10 cellular contexts compared by ENCODE assay signal in genomic region chr5:172658869-172659513, GRCh38. TPM values are rescaled to one million over a fixed set of nuclear protein-coding genes. Genes with fewer than 3 reads are reported as not detected.
DNase-seq lines count a peak whose midpoint lies in the region; ATAC-seq and TF ChIP-seq lines count a peak whose summit lies in the region.
"Had no signal": no experiment of that assay in that cellular context is flagged by ENCODE, and none has a peak within 500 bp of the region (broad histone marks: within the 10 kb centered on the region; RNA-seq: fewer than 3 reads in every experiment).

No MANE protein-coding gene starts in this region.

- H3K27ac ChIP-seq in Peyer's patch (peak overlapping the region; percentile 58 to 88 (median 82)), fibroblast of lung (ENCODE audit: insufficient read depth, low read length) (peak overlapping the region; percentile 93)

- H3K79me2 ChIP-seq in fibroblast of lung (ENCODE audit: control insufficient read depth, insufficient read depth, low read length) = peaks cover 4% of the 10 kb centered on the region

- H3K27me3 ChIP-seq in Peyer's patch (no peaks in the 10 kb centered on the region), fibroblast of lung (ENCODE audit: control insufficient read depth, insufficient read depth, low read length) (no peaks in the 10 kb centered on the region)

- no peak overlapping the region for H3K4me3 ChIP-seq in Peyer's patch
- H3K4me3 ChIP-seq in fibroblast of lung (replicated peaks in 1 of 4; ENCODE audit: control extremely low read depth in 1 of 4, insufficient read depth in 1 of 4, low read depth in 3 of 4, low read length in 4 of 4) = no peak overlapping the region

- H3K9ac ChIP-seq in fibroblast of lung (ENCODE audit: insufficient read depth, low read length) = no peak overlapping the region

- peaks cover 23% of the 10 kb centered on the region for H3K9me3 Mint-ChIP-seq in nephron progenitor cell

- no peaks in the 10 kb centered on the region for H4K20me1 ChIP-seq in fibroblast of lung (ENCODE audit: control insufficient read depth, extremely low read depth, insufficient read depth, low read length)

- peak; percentile 70 for DNase-seq in A172 (ENCODE audit: low spot score)
- DNase-seq in Peyer's patch = peak in 1 of 3 donors; percentile 68
- peak in 1 of 2 donors; percentile 51 for DNase-seq in fibroblast of lung (ENCODE audit: low read depth in 2 of 2)
- DNase-seq in nephron progenitor cell = no peak
- no peak for DNase-seq in ACHN
- no peak for DNase-seq in stimulated activated CD8-positive, alpha-beta memory T cell treated with anti-CD3 and anti-CD28 coated beads, Interleukin-4, amount 100 ng/mL, for 48 hours
- DNase-seq: activated gamma-delta T cell, T-cell had no signal

- no peak for TF ChIP-seq CTCF in Peyer's patch (IDR thresholded peaks at IDR 0.05)
- TF ChIP-seq CTCF in fibroblast of lung (conservative IDR thresholded peaks at IDR 0.05 in 1 of 2, IDR thresholded peaks at IDR 0.05 in 1 of 2; ENCODE audit: low read depth in 1 of 2, low read length in 2 of 2) = no peak
- TF ChIP-seq CTCF in nephron progenitor cell (IDR thresholded peaks at IDR 0.05) = no peak

- no peaks in the 10 kb centered on the region for H3K9me3 ChIP-seq in Peyer's patch
- H3K9me3 ChIP-seq in fibroblast of lung (ENCODE audit: control insufficient read depth, insufficient read depth, low read depth, low read length) = no peaks in the 10 kb centered on the region

- in situ Hi-C loops in ACHN (cut with HindIII; ENCODE audit: low pct_ligation_motif_present, low pct_unique_long_range_greater_than_20kb, low sequenced_read_pairs) = no loop called here

- no peak overlapping the region for H3K4me2 ChIP-seq in fibroblast of lung (ENCODE audit: extremely low read depth, insufficient read depth, low read length)

- no peak for TF ChIP-seq POLR2A in Peyer's patch (IDR thresholded peaks at IDR 0.05)

- H3K27me3 Mint-ChIP-seq in nephron progenitor cell (ENCODE audit: low read depth, poor library complexity) = peaks cover 4% of the 10 kb centered on the region
- H3K27me3 Mint-ChIP-seq: T-cell had no signal

- H2AFZ ChIP-seq in fibroblast of lung (ENCODE audit: low read length) = no peak overlapping the region

- peaks cover 16% of the 10 kb centered on the region for H3K36me3 Mint-ChIP-seq in nephron progenitor cell (ENCODE audit: low read depth)
- H3K36me3 Mint-ChIP-seq: T-cell had no signal

- peaks cover 49% of the 10 kb centered on the region for H3K4me1 Mint-ChIP-seq in nephron progenitor cell
- H3K4me1 Mint-ChIP-seq: T-cell had no signal

- H3K4me1 ChIP-seq in Peyer's patch = peaks cover 0 to 46% (median 11%) of the 10 kb centered on the region in 4 donors
- H3K4me1 ChIP-seq in fibroblast of lung (ENCODE audit: control insufficient read depth, extremely low read depth, insufficient read depth, low read length) = peaks cover 20% of the 10 kb centered on the region

- peak overlapping the region; percentile 71 for H3K27ac Mint-ChIP-seq in nephron progenitor cell
- H3K27ac Mint-ChIP-seq: T-cell had no signal

- H3K4me3 Mint-ChIP-seq in nephron progenitor cell = no peak overlapping the region
- H3K4me3 Mint-ChIP-seq: T-cell had no signal

- H3K36me3 ChIP-seq in Peyer's patch (peaks cover 0 to 11% (median 0%) of the 10 kb centered on the region in 3 donors), fibroblast of lung (ENCODE audit: control insufficient read depth, insufficient read depth, low read length) (no peaks in the 10 kb centered on the region)

- ATAC-seq in GM21423 (IDR thresholded peaks at IDR 0.05; ENCODE audit: unreplicated experiment) = no peak
- ATAC-seq in HG03342 (IDR thresholded peaks at IDR 0.05; ENCODE audit: unreplicated experiment) = no peak
- ATAC-seq: T-cell had no signal

RNA-seq across cellular contexts. Expression of gene NEURL1B, which starts 17.9 kb away (rescaled TPM):
- total RNA-seq in A172 (2014; rRNA removed; shearing (Covaris generic)) = 7.2 and 12.2 TPM in 2 replicates
- total RNA-seq in Peyer's patch = 10 to 100 TPM; 38.8 to 97.2 (median 81.0) TPM
- 2.6 and 6.1 TPM in 2 replicates for total RNA-seq in fibroblast of lung
- 5.0 and 5.5 TPM in 2 replicates for polyA plus RNA-seq in fibroblast of lung
- 6.6 and 6.8 TPM in 2 replicates for polyA plus RNA-seq in fibroblast of lung (2012)
- polyA minus RNA-seq in fibroblast of lung (ENCODE audit: low replicate concordance) = 8.7 and 9.3 TPM in 2 replicates
